Comparison of ENCODE assay signal across 1 cellular context in genomic region chr14:99239661-99240092, GRCh38.
A peak's percentile ranks its signal among the peaks of the same experiment; 100 is the strongest.
TF ChIP-seq lines count a peak whose summit lies in the region.

No MANE protein-coding gene starts in this region.

TF ChIP-seq in HepG2, 621 proteins besides CTCF, POLR2A, EP300 and RAD21:
- TF ChIP-seq GABPA (IDR thresholded peaks at IDR 0.05; ENCODE audit: low read depth, low read length) = no peak
- TF ChIP-seq GABPA (CRISPR knock-in tag; IDR thresholded peaks at IDR 0.05; ENCODE audit: low read depth) = 0 out of 2 replicates have a peak, but pooled peaks have one; percentile 19
- no peak for TF ChIP-seq ARNT2 (CRISPR knock-in tag; IDR thresholded peaks at IDR 0.05; ENCODE audit: low read depth)
- TF ChIP-seq ZKSCAN8 (CRISPR knock-in tag; IDR thresholded peaks at IDR 0.05; ENCODE audit: borderline replicate concordance) = no peak
